ENCODE assay signal across 21 cellular contexts in the genomic region with DNA sequence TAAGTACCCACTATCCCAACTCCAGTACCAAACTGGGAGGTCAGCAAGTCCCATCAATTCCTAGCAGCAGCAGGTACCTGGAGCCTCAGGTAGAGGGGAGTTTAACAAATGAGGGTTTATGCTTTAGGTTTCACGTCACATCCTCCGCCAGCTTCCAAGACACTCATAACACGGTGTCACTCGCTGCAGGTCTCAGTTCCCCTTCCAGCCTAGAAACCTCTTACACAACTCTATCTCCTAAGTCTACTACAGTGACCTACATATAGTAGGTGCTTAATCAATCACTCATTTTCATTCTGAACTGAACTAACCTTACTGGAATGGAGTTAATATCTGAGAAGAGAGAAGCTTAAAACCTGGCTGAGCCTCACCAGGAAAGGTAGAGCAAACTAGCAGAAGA.
"Had no signal": no experiment of that assay in that cellular context is flagged by ENCODE, and none has a peak within 500 bp of the region (broad histone marks: within the 10 kb centered on the region; RNA-seq: fewer than 3 reads in every experiment).

No MANE protein-coding gene starts in this region.

- H3K27me3 Mint-ChIP-seq: activated CD4-positive, alpha-beta memory T cell treated with anti-CD3 and anti-CD28 coated beads, Interleukin-2, amount 10 ng/mL, durations not matched to agents 7 days and 5 days; activated naive CD8-positive, alpha-beta T cell; activated T-helper 17 cell treated with anti-CD3 and anti-CD28 coated beads, Interleukin-2, amount 50 U/mL, for 72 hours had no signal

- H3K9me3 Mint-ChIP-seq: activated CD4-positive, alpha-beta memory T cell treated with anti-CD3 and anti-CD28 coated beads, Interleukin-2, amount 10 ng/mL, durations not matched to agents 7 days and 5 days; activated naive CD4-positive, alpha-beta T cell treated with anti-CD3 and anti-CD28 coated beads for 36 hours; activated T-helper 17 cell treated with anti-CD3 and anti-CD28 coated beads, Interleukin-2, amount 50 U/mL, for 72 hours had no signal

- H3K4me3 Mint-ChIP-seq: activated CD4-positive, alpha-beta memory T cell treated with anti-CD3 and anti-CD28 coated beads, Interleukin-2, amount 10 ng/mL, durations not matched to agents 7 days and 5 days; activated naive CD4-positive, alpha-beta T cell treated with anti-CD3 and anti-CD28 coated beads for 36 hours; activated naive CD8-positive, alpha-beta T cell; activated T-helper 17 cell treated with anti-CD3 and anti-CD28 coated beads, Interleukin-2, amount 50 U/mL, for 72 hours had no signal

- ATAC-seq: activated T-helper 17 cell treated with anti-CD3 and anti-CD28 coated beads, Interleukin-2, amount 50 U/mL, for 72 hours; PC-3 had no signal

- DNase-seq: activated CD4-positive, alpha-beta memory T cell treated with anti-CD3 and anti-CD28 coated beads, Interleukin-2, amount 10 ng/mL, durations not matched to agents 7 days and 5 days; activated CD4-positive, alpha-beta T cell treated with anti-CD3 and anti-CD28 coated beads, Interleukin-2, amount 50 U/mL, for 1 hour; activated CD4-positive, CD25-positive, alpha-beta regulatory T cell; activated gamma-delta T cell; activated naive CD4-positive, alpha-beta T cell treated with anti-CD3 and anti-CD28 coated beads for 36 hours; activated T-cell treated with anti-CD3 and anti-CD28 coated beads for 4 hours; activated T-cell treated with anti-CD3 and anti-CD28 coated beads, Interleukin-2, amount 50 U/mL, for 48 hours; amygdala; brain microvascular endothelial cell; KG1; NCI-H1105 treated with DMSO at 0.1 percent for 48 hours; NCI-H1436 treated with DMSO at 0.1 percent for 48 hours; NCI-H187; NCI-H2081; NCI-H446; NCI-H524; PC-3; SHP77 treated with DMSO at 0.1 percent for 48 hours; T-helper 1 cell had no signal

- H3K27ac Mint-ChIP-seq: activated CD4-positive, alpha-beta memory T cell treated with anti-CD3 and anti-CD28 coated beads, Interleukin-2, amount 10 ng/mL, durations not matched to agents 7 days and 5 days; activated naive CD4-positive, alpha-beta T cell treated with anti-CD3 and anti-CD28 coated beads for 36 hours; activated naive CD8-positive, alpha-beta T cell; activated T-helper 17 cell treated with anti-CD3 and anti-CD28 coated beads, Interleukin-2, amount 50 U/mL, for 72 hours had no signal
